25 cellular contexts compared by ENCODE assay signal in the genomic region with DNA sequence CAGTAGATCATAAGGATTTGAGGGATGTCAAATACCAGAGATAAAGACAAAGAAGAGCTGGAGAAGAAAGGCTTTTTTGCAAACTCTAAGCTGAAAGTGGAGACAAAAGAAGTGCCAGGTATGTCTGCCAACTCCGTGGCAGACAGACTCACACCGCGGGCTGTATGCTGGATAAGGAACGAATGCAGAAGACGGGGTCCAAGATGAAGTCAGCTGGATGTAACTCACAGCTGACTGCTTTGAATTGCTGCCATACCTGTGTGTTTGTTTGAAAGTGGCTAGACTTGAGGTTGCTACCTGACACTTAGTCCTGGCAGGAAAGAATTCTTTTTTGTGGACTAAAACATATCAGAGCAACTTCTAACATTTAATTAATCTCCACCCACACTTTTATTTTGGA.
DNase-seq lines count a peak whose midpoint lies in the region; ATAC-seq, FAIRE-seq and TF ChIP-seq lines count a peak whose summit lies in the region.
"Had no signal": no experiment of that assay in that cellular context is flagged by ENCODE, and none has a peak within 500 bp of the region (broad histone marks: within the 10 kb centered on the region; RNA-seq: fewer than 3 reads in every experiment).

No MANE protein-coding gene starts in this region.

- no peak overlapping the region for H2AK5ac ChIP-seq in mesendoderm (ENCODE audit: low read length)

- no peaks in the 10 kb centered on the region for H3K9me3 ChIP-seq in Karpas-422 (ENCODE audit: low read length)
- H3K9me3 ChIP-seq in HepG2 (ENCODE audit: low read length), result no peaks in the 10 kb centered on the region
- H3K9me3 ChIP-seq: SJSA1 had no signal

- no peak for TF ChIP-seq RAD21 in HepG2 (CRISPR knock-in tag; IDR thresholded peaks at IDR 0.05)

- CTCF ChIA-PET in HepG2 (lab: Yijun Ruan, JAX; ENCODE audit: low intra/inter-chr PET ratio, low total read pairs), result no interaction called here

- H2AFZ ChIP-seq in Karpas-422 (ENCODE audit: low read length), result no peak overlapping the region
- no peak overlapping the region for H2AFZ ChIP-seq in HepG2 (ENCODE audit: low read length)

- H4K8ac ChIP-seq in mesendoderm (ENCODE audit: low read depth, low read length), result no peak overlapping the region

- H3K27ac ChIP-seq in Karpas-422 (ENCODE audit: low read length) (peak overlapping the region; percentile 90), mesendoderm (ENCODE audit: low read depth, low read length) (no peak overlapping the region), HepG2 (ENCODE audit: extremely low read length, insufficient read depth, low read length) (no peak overlapping the region)
- H3K27ac ChIP-seq: 22Rv1, SJSA1 had no signal

- H3K79me2 ChIP-seq in Karpas-422 (ENCODE audit: low read length) (no peaks in the 10 kb centered on the region), mesendoderm (ENCODE audit: control insufficient read depth, insufficient read depth, low read length) (no peaks in the 10 kb centered on the region), HepG2 (ENCODE audit: insufficient read depth, low read length) (peaks cover 2% of the 10 kb centered on the region)

- no peak for TF ChIP-seq CTCF in HepG2 (CRISPR knock-in tag; IDR thresholded peaks at IDR 0.05)

- H2BK15ac ChIP-seq in mesendoderm (replicated peaks; ENCODE audit: low read depth), result no peak overlapping the region

- H3K23ac ChIP-seq in mesendoderm (ENCODE audit: low read length), result no peak overlapping the region

- TF ChIP-seq POLR2A in HepG2 (IDR thresholded peaks at IDR 0.05; ENCODE audit: insufficient read depth in 1 of 2, low read depth in 2 of 2, low read length in 2 of 2), result no peak

- H3K4ac ChIP-seq in mesendoderm (ENCODE audit: low read depth, low read length), result no peak overlapping the region

- no peak overlapping the region for H3K4me3 ChIP-seq in Karpas-422 (ENCODE audit: low read length)
- H3K4me3 ChIP-seq in mesendoderm (ENCODE audit: low read length), result no peak overlapping the region
- H3K4me3 ChIP-seq in HepG2 (replicated peaks in 1 of 3; ENCODE audit: insufficient read depth in 1 of 3, low read depth in 2 of 3, low read length in 3 of 3), result no peak overlapping the region
- H3K4me3 ChIP-seq: SJSA1 had no signal

- H2BK5ac ChIP-seq in mesendoderm (ENCODE audit: low read length), result no peak overlapping the region

- in situ Hi-C loops in HepG2 (cut with HindIII; ENCODE audit: extremely low pct_ligation_motif_present, low pct_unique_long_range_greater_than_20kb), result no loop called here

- BruUV-seq in HepG2 (replicated peaks; lab: Mats Ljungman, UMichigan), result no TSS peak

- no peaks in the 10 kb centered on the region for H3K9me2 ChIP-seq in Karpas-422 (replicated peaks; ENCODE audit: insufficient read depth, low read length)

- TF ChIP-seq EP300 in HepG2 (IDR thresholded peaks at IDR 0.05; ENCODE audit: low read depth in 2 of 2, low read length in 2 of 2) (no peak), HepG2 (CRISPR knock-in tag; IDR thresholded peaks at IDR 0.05; ENCODE audit: borderline replicate concordance) (no peak)

- no peak overlapping the region for H4K5ac ChIP-seq in mesendoderm (ENCODE audit: low read length)

- no peaks in the 10 kb centered on the region for H3K79me1 ChIP-seq in mesendoderm (ENCODE audit: low read length)

- no peaks in the 10 kb centered on the region for H3K27me3 ChIP-seq in Karpas-422 (ENCODE audit: low read length)
- no peaks in the 10 kb centered on the region for H3K27me3 ChIP-seq in mesendoderm (ENCODE audit: insufficient read depth, low read length, poor library complexity)
- no peaks in the 10 kb centered on the region for H3K27me3 ChIP-seq in HepG2 (ENCODE audit: control insufficient read depth in 1 of 2, insufficient read depth in 2 of 2, low read length in 2 of 2)
- H3K27me3 ChIP-seq: SJSA1 had no signal

- DNase-seq in NCI-H2107 treated with DMSO at 0.1 percent for 48 hours (lab: John Stamatoyannopoulos, UW; ENCODE audit: unreplicated experiment) (peak; percentile 47), NCI-H2107 (lab: John Stamatoyannopoulos, UW) (no peak), Karpas-422 (no peak), astrocyte of the hippocampus (ENCODE audit: low read depth, low spot score) (peak; percentile 63), mesendoderm (peak; percentile 21), HepG2 (ENCODE audit: low spot score) (no peak), glomerular visceral epithelial cell (ENCODE audit: extremely low spot score) (no peak)
- DNase-seq: DMS153, DND-41, HCEC 1CT, IMR-90, KG1, NCI-H1092, NCI-H1417 treated with DMSO at 0.1 percent for 48 hours, NCI-H1694 treated with DMSO at 0.1 percent for 48 hours, NCI-H2081, NCI-H2171 treated with DMSO at 0.1 percent for 48 hours, NCI-H524, NCI-H82, Right ventricle myocardium superior, RPMI8226 had no signal

- no peak overlapping the region for H3K18ac ChIP-seq in mesendoderm (ENCODE audit: low read length)

- intact Hi-C loops in HepG2 (cut with micrococcal nuclease; ENCODE audit: unreplicated experiment), result no loop called here

- no peaks in the 10 kb centered on the region for H3K36me3 ChIP-seq in Karpas-422 (ENCODE audit: insufficient read depth, low read length)
- H3K36me3 ChIP-seq in mesendoderm (ENCODE audit: control insufficient read depth, insufficient read depth, low read length), result no peaks in the 10 kb centered on the region
- peaks cover 2 to 3% of the 10 kb centered on the region in 2 experiments; a peak in 1 of 5 replicates for H3K36me3 ChIP-seq in HepG2 (replicated peaks in 1 of 2; ENCODE audit: control insufficient read depth in 1 of 2, insufficient read depth in 2 of 2, low read length in 2 of 2)
- H3K36me3 ChIP-seq: SJSA1 had no signal

- peak overlapping the region; percentile 63 for H3K4me2 ChIP-seq in Karpas-422 (ENCODE audit: low read depth, low read length, poor library complexity, severe bottlenecking)
- no peak overlapping the region for H3K4me2 ChIP-seq in mesendoderm (ENCODE audit: low read length)
- no peak overlapping the region for H3K4me2 ChIP-seq in HepG2 (ENCODE audit: low read depth, low read length)

- POLR2A ChIA-PET in HepG2 (lab: Yijun Ruan, JAX), result no interaction called here

- no peak overlapping the region for H3K56ac ChIP-seq in mesendoderm (ENCODE audit: low read length)

- WGBS in mesendoderm (ENCODE audit: extremely low coverage, insufficient coverage, low lambda C conversion rate), result no CpG with 5 or more reads among the region's 5 CpGs
- WGBS in HepG2 (ENCODE audit: low lambda C conversion rate), result 97% methylated on average over 5 of the region's 5 CpGs

- no peak for FAIRE-seq in HepG2 (lab: Jason Lieb, UNC)
- FAIRE-seq: GM12892 had no signal

- H2BK120ac ChIP-seq in mesendoderm (ENCODE audit: low read depth, low read length), result no peak overlapping the region

- H3K9ac ChIP-seq in Karpas-422 (ENCODE audit: low read length) (peak overlapping the region; percentile 50), mesendoderm (ENCODE audit: low read length) (no peak overlapping the region), HepG2 (ENCODE audit: insufficient read depth, low read depth, low read length) (no peak overlapping the region)

- peaks cover 74% of the 10 kb centered on the region for H3K4me1 ChIP-seq in Karpas-422 (ENCODE audit: low read length)
- peaks cover 3% of the 10 kb centered on the region for H3K4me1 ChIP-seq in mesendoderm (ENCODE audit: control insufficient read depth, low read depth, low read length)
- H3K4me1 ChIP-seq in HepG2 (ENCODE audit: insufficient read depth, low read length), result no peaks in the 10 kb centered on the region
- H3K4me1 ChIP-seq: SJSA1 had no signal

- no peak for ATAC-seq in HG03135 (IDR thresholded peaks at IDR 0.05; ENCODE audit: unreplicated experiment)
- ATAC-seq in HepG2, result no peak

- H4K20me1 ChIP-seq in Karpas-422 (ENCODE audit: insufficient read depth, low read depth, low read length) (no peaks in the 10 kb centered on the region), HepG2 (ENCODE audit: insufficient read depth, low read length) (no peaks in the 10 kb centered on the region)

TF ChIP-seq in HepG2, 621 proteins besides CTCF, POLR2A, EP300 and RAD21 (continues in another document):
- TF ChIP-seq ZNF383 (CRISPR knock-in tag; IDR thresholded peaks at IDR 0.05; ENCODE audit: borderline replicate concordance) (no peak), ZNF674 (CRISPR knock-in tag; IDR thresholded peaks at IDR 0.05; ENCODE audit: low read depth) (no peak), ZNF331 (CRISPR knock-in tag; IDR thresholded peaks at IDR 0.05) (no peak), AGO2 (optimal IDR thresholded peaks at IDR 0.05; ENCODE audit: low read depth, low read length) (no peak), ZNF720 (CRISPR knock-in tag; IDR thresholded peaks at IDR 0.05) (no peak), ZSCAN22 (CRISPR knock-in tag; IDR thresholded peaks at IDR 0.05) (no peak), ZNF225 (CRISPR knock-in tag; IDR thresholded peaks at IDR 0.05) (no peak), SRF (IDR thresholded peaks at IDR 0.05; ENCODE audit: low read depth, low read length) (no peak), ZSCAN20 (CRISPR knock-in tag; IDR thresholded peaks at IDR 0.05; ENCODE audit: borderline replicate concordance) (no peak)
- TF ChIP-seq, protein P1, sequence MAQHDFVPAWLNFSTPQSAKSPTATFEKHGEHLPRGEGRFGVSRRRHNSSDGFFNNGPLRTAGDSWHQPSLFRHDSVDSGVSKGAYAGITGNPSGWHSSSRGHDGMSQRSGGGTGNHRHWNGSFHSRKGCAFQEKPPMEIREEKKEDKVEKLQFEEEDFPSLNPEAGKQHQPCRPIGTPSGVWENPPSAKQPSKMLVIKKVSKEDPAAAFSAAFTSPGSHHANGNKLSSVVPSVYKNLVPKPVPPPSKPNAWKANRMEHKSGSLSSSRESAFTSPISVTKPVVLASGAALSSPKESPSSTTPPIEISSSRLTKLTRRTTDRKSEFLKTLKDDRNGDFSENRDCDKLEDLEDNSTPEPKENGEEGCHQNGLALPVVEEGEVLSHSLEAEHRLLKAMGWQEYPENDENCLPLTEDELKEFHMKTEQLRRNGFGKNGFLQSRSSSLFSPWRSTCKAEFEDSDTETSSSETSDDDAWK (CRISPR knock-in tag; IDR thresholded peaks at IDR 0.05), result no peak

Comparison
In these comparisons a context has a peak if more than half of its experiments do, and no peak if none do; other contexts are left out.
1. DNase-seq: peak in NCI-H2107 treated with DMSO at 0.1 percent for 48 hours (single experiment), astrocyte of the hippocampus (single experiment) and mesendoderm (single experiment); none in NCI-H2107 (single experiment), Karpas-422 (single experiment), HepG2 (single experiment) and glomerular visceral epithelial cell (single experiment).